Comparison of ENCODE assay signal across 2 cellular contexts in the genomic region with DNA sequence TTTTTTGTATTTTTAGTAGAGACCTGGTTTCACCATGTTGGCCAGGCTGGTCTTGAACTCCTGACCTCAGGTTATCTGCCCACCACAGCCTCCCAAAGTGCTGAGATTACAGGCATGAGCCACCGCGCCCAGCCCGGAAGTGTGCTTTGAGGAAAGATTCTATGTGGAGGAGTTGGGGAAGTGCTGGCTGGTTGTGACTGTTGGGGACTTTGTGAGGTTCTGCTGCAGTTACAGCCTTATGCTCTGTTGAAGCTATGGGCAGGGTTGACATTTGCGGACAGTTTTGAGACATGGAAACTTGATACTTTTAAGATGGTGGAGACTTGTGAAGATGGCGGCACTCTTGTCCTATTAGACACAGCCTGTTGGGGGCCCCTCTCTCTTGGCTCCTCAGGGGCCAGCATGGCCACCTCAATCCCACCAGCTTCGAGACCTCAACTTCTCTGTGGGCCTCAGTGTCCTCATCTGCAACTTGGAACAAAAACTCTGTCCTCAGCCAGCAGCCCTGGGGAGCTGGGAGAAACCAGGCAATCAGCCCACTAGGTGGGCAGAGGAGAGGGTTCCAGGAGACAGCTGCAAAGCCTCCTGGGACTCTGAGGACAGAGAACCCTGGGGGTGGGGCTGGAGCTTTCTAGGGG.
TF ChIP-seq lines count a peak whose summit lies in the region.

No MANE protein-coding gene starts in this region.

TF ChIP-seq in A549, 52 proteins besides CTCF, POLR2A, EP300 and RAD21:
- TF ChIP-seq USF2 (IDR thresholded peaks at IDR 0.05) = no peak
- TF ChIP-seq FOSB (CRISPR knock-in tag; IDR thresholded peaks at IDR 0.05) = no peak
- TF ChIP-seq SREBF2 (IDR thresholded peaks at IDR 0.05) = no peak
- TF ChIP-seq, protein P1, sequence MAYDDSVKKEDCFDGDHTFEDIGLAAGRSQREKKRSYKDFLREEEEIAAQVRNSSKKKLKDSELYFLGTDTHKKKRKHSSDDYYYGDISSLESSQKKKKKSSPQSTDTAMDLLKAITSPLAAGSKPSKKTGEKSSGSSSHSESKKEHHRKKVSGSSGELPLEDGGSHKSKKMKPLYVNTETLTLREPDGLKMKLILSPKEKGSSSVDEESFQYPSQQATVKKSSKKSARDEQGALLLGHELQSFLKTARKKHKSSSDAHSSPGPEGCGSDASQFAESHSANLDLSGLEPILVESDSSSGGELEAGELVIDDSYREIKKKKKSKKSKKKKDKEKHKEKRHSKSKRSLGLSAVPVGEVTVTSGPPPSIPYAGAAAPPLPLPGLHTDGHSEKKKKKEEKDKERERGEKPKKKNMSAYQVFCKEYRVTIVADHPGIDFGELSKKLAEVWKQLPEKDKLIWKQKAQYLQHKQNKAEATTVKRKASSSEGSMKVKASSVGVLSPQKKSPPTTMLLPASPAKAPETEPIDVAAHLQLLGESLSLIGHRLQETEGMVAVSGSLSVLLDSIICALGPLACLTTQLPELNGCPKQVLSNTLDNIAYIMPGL (CRISPR knock-in tag; IDR thresholded peaks at IDR 0.05; ENCODE audit: borderline replicate concordance) = no peak
- TF ChIP-seq KDM5A (IDR thresholded peaks at IDR 0.05) = no peak
- no peak for TF ChIP-seq ESRRA (IDR thresholded peaks at IDR 0.05; ENCODE audit: borderline replicate concordance, low read length)
- no peak for TF ChIP-seq KDM1A (IDR thresholded peaks at IDR 0.05; ENCODE audit: low read depth)
- TF ChIP-seq, protein P2, sequence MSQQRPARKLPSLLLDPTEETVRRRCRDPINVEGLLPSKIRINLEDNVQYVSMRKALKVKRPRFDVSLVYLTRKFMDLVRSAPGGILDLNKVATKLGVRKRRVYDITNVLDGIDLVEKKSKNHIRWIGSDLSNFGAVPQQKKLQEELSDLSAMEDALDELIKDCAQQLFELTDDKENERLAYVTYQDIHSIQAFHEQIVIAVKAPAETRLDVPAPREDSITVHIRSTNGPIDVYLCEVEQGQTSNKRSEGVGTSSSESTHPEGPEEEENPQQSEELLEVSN (IDR thresholded peaks at IDR 0.05; ENCODE audit: borderline replicate concordance, low read depth) = no peak
- TF ChIP-seq, protein P3, sequence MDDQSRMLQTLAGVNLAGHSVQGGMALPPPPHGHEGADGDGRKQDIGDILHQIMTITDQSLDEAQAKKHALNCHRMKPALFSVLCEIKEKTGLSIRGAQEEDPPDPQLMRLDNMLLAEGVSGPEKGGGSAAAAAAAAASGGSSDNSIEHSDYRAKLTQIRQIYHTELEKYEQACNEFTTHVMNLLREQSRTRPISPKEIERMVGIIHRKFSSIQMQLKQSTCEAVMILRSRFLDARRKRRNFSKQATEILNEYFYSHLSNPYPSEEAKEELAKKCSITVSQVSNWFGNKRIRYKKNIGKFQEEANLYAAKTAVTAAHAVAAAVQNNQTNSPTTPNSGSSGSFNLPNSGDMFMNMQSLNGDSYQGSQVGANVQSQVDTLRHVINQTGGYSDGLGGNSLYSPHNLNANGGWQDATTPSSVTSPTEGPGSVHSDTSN (IDR thresholded peaks at IDR 0.05) = no peak
- TF ChIP-seq CHD2 (IDR thresholded peaks at IDR 0.05; ENCODE audit: low read length, partially characterized antibody) = no peak
- TF ChIP-seq MAZ (IDR thresholded peaks at IDR 0.05; ENCODE audit: borderline replicate concordance, low read depth, low read length) = no peak
- TF ChIP-seq PHF8 (IDR thresholded peaks at IDR 0.05; ENCODE audit: borderline replicate concordance, low read depth) = no peak
- TF ChIP-seq TP53 (CRISPR knock-in tag; IDR thresholded peaks at IDR 0.05) = no peak
- no peak for TF ChIP-seq BCL3 (IDR thresholded peaks at IDR 0.05)

TF ChIP-seq in GM12878, 131 proteins besides CTCF, POLR2A, EP300 and RAD21:
- TF ChIP-seq BHLHE40 (IDR thresholded peaks at IDR 0.05; ENCODE audit: borderline replicate concordance in 1 of 2, low read depth in 2 of 2, low read length in 1 of 2) = no peak
- TF ChIP-seq, protein P4, sequence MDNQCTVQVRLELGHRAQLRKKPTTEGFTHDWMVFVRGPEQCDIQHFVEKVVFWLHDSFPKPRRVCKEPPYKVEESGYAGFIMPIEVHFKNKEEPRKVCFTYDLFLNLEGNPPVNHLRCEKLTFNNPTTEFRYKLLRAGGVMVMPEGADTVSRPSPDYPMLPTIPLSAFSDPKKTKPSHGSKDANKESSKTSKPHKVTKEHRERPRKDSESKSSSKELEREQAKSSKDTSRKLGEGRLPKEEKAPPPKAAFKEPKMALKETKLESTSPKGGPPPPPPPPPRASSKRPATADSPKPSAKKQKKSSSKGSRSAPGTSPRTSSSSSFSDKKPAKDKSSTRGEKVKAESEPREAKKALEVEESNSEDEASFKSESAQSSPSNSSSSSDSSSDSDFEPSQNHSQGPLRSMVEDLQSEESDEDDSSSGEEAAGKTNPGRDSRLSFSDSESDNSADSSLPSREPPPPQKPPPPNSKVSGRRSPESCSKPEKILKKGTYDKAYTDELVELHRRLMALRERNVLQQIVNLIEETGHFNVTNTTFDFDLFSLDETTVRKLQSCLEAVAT (IDR thresholded peaks at IDR 0.05) = no peak
- TF ChIP-seq YY1 (IDR thresholded peaks at IDR 0.05; ENCODE audit: low read depth, low read length) = peak; percentile 58; the same call in 1 of the 2 replicates
- TF ChIP-seq, protein P5, sequence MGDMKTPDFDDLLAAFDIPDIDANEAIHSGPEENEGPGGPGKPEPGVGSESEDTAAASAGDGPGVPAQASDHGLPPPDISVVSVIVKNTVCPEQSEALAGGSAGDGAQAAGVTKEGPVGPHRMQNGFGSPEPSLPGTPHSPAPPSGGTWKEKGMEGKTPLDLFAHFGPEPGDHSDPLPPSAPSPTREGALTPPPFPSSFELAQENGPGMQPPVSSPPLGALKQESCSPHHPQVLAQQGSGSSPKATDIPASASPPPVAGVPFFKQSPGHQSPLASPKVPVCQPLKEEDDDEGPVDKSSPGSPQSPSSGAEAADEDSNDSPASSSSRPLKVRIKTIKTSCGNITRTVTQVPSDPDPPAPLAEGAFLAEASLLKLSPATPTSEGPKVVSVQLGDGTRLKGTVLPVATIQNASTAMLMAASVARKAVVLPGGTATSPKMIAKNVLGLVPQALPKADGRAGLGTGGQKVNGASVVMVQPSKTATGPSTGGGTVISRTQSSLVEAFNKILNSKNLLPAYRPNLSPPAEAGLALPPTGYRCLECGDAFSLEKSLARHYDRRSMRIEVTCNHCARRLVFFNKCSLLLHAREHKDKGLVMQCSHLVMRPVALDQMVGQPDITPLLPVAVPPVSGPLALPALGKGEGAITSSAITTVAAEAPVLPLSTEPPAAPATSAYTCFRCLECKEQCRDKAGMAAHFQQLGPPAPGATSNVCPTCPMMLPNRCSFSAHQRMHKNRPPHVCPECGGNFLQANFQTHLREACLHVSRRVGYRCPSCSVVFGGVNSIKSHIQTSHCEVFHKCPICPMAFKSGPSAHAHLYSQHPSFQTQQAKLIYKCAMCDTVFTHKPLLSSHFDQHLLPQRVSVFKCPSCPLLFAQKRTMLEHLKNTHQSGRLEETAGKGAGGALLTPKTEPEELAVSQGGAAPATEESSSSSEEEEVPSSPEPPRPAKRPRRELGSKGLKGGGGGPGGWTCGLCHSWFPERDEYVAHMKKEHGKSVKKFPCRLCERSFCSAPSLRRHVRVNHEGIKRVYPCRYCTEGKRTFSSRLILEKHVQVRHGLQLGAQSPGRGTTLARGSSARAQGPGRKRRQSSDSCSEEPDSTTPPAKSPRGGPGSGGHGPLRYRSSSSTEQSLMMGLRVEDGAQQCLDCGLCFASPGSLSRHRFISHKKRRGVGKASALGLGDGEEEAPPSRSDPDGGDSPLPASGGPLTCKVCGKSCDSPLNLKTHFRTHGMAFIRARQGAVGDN (IDR thresholded peaks at IDR 0.05) = peak; percentile 34; the same call in 1 of the 2 replicates
- TF ChIP-seq, protein P6, sequence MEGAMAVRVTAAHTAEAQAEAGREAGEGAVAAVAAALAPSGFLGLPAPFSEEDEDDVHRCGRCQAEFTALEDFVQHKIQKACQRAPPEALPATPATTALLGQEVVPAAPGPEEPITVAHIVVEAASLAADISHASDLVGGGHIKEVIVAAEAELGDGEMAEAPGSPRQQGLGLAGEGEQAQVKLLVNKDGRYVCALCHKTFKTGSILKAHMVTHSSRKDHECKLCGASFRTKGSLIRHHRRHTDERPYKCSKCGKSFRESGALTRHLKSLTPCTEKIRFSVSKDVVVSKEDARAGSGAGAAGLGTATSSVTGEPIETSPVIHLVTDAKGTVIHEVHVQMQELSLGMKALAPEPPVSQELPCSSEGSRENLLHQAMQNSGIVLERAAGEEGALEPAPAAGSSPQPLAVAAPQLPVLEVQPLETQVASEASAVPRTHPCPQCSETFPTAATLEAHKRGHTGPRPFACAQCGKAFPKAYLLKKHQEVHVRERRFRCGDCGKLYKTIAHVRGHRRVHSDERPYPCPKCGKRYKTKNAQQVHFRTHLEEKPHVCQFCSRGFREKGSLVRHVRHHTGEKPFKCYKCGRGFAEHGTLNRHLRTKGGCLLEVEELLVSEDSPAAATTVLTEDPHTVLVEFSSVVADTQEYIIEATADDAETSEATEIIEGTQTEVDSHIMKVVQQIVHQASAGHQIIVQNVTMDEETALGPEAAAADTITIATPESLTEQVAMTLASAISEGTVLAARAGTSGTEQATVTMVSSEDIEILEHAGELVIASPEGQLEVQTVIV (IDR thresholded peaks at IDR 0.05; ENCODE audit: borderline replicate concordance, partially characterized antibody) = peak; percentile 14
- no peak for TF ChIP-seq ASH2L (IDR thresholded peaks at IDR 0.05; ENCODE audit: borderline replicate concordance, low read depth)
- 0 out of 2 replicates have a peak, but pooled peaks have one; percentile 23 for TF ChIP-seq SPI1 (IDR thresholded peaks at IDR 0.05; ENCODE audit: borderline replicate concordance, insufficient read depth, low read depth, low read length)
